In genomic region chr7:72038022-72038732, GRCh38 we compare ENCODE assay signal across 28 cellular contexts.
"Had no signal": no experiment of that assay in that cellular context is flagged by ENCODE, and none has a peak within 500 bp of the region (broad histone marks: within the 10 kb centered on the region; RNA-seq: fewer than 3 reads in every experiment).

No MANE protein-coding gene starts in this region.

- H3K27me3 ChIP-seq: colonic mucosa, ovary, sigmoid colon, stomach, testis, tibial nerve, upper lobe of left lung, uterus had no signal

- ATAC-seq: effector memory CD8-positive, alpha-beta T cell; naive thymus-derived CD8-positive, alpha-beta T cell; stimulated activated effector memory CD8-positive, alpha-beta T cell treated with anti-CD3 and anti-CD28 coated beads, Interleukin-12 subunit alpha, Interleukin-12 subunit beta, amount 100 ng/mL, for 72 hours had no signal

- H3K4me3 Mint-ChIP-seq: central memory CD8-positive, alpha-beta T cell; dendritic cell treated with granulocyte-macrophage colony-stimulating factor and Interleukin-4, amounts not matched to agents 40 ng/mL and 50 ng/mL, for 4 days; effector memory CD8-positive, alpha-beta T cell; immature natural killer cell; mesothelial cell of epicardium; naive thymus-derived CD8-positive, alpha-beta T cell; nephron progenitor cell; stimulated activated effector memory CD8-positive, alpha-beta T cell treated with anti-CD3 and anti-CD28 coated beads, Interleukin-12 subunit alpha, Interleukin-12 subunit beta, amount 100 ng/mL, for 72 hours had no signal

- H3K36me3 Mint-ChIP-seq: immature natural killer cell; mesothelial cell of epicardium; naive thymus-derived CD8-positive, alpha-beta T cell; stimulated activated effector memory CD8-positive, alpha-beta T cell treated with anti-CD3 and anti-CD28 coated beads, Interleukin-12 subunit alpha, Interleukin-12 subunit beta, amount 100 ng/mL, for 72 hours had no signal

- DNase-seq: colonic mucosa; effector memory CD8-positive, alpha-beta T cell; erythroblast; hypothalamus; immature natural killer cell; islet precursor cell; mesenchymal stem cell; naive thymus-derived CD8-positive, alpha-beta T cell; nephron progenitor cell; nucleus accumbens; ovary; posterior cingulate gyrus; retina; sigmoid colon; stimulated activated CD4-positive, alpha-beta T cell treated with anti-CD3 and anti-CD28 coated beads, Interleukin-2, amount 100 ng/mL, for 24 hours; stimulated activated CD4-positive, alpha-beta T cell treated with anti-CD3 and anti-CD28 coated beads, Interleukin-4, amount 100 ng/mL, for 24 hours; stimulated activated naive CD4-positive, alpha-beta T cell treated with Interleukin-2 at 50 U/mL for 16 hours; stomach; testis; upper lobe of left lung; uterus had no signal

- H3K36me3 ChIP-seq: colonic mucosa, ovary, sigmoid colon, stomach, tibial nerve, upper lobe of left lung, uterus had no signal

- FAIRE-seq: endometrium, frontal cortex had no signal

- H3K27ac Mint-ChIP-seq: dendritic cell treated with granulocyte-macrophage colony-stimulating factor and Interleukin-4, amounts not matched to agents 40 ng/mL and 50 ng/mL, for 4 days; effector memory CD8-positive, alpha-beta T cell; immature natural killer cell; mesothelial cell of epicardium; naive thymus-derived CD8-positive, alpha-beta T cell; nephron progenitor cell; stimulated activated effector memory CD8-positive, alpha-beta T cell treated with anti-CD3 and anti-CD28 coated beads, Interleukin-12 subunit alpha, Interleukin-12 subunit beta, amount 100 ng/mL, for 72 hours had no signal

- H3K4me1 ChIP-seq: colonic mucosa, sigmoid colon, stomach, testis, tibial nerve, upper lobe of left lung, uterus had no signal

- H3K9me3 ChIP-seq: colonic mucosa, ovary, testis, upper lobe of left lung had no signal

- H3K4me3 ChIP-seq: colonic mucosa, ovary, sigmoid colon, stomach, testis, tibial nerve, upper lobe of left lung, uterus had no signal

- H3K4me1 Mint-ChIP-seq: central memory CD8-positive, alpha-beta T cell; immature natural killer cell; mesothelial cell of epicardium; nephron progenitor cell; stimulated activated effector memory CD8-positive, alpha-beta T cell treated with anti-CD3 and anti-CD28 coated beads, Interleukin-12 subunit alpha, Interleukin-12 subunit beta, amount 100 ng/mL, for 72 hours had no signal

- H3K27me3 Mint-ChIP-seq: central memory CD8-positive, alpha-beta T cell; effector memory CD8-positive, alpha-beta T cell had no signal

- H3K27ac ChIP-seq: colonic mucosa, ovary, sigmoid colon, stomach, testis, tibial nerve, upper lobe of left lung, uterus had no signal
